Comparison of ENCODE assay signal across 8 cellular contexts in the genomic region with DNA sequence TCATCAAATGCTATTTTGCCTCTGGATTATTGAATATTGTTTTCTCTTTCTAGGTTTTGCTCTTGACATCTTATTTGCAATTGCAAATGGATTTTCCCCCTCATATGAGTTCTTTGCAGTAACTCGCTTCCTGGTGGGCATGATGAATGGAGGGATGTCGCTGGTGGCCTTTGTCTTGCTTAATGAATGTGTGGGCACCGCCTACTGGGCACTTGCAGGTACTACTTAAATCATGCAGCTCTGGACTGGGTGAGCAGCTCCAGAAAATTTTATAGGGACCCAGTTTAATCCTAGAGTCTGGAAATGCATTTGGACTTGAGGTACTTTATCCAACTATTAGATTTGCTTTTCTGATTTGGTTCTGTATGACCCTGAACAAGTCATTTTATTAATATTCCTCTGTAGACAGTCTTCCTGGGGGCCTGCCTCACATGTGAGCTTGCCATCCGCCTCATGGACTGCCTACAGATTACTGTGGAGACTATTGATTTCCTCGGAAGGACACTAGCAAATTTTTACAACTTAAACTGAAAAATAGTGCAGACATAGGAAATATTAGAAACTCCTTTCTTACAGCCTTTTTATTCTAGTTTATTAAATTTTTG. TPM values are rescaled to one million over a fixed set of nuclear protein-coding genes. Genes with fewer than 3 reads are reported as not detected.
DNase-seq lines count a peak whose midpoint lies in the region; ATAC-seq and TF ChIP-seq lines count a peak whose summit lies in the region.

No MANE protein-coding gene starts in this region.

- H3K4me1 ChIP-seq in OCI-LY1 (ENCODE audit: insufficient read depth, low read length, severe bottlenecking) (no peaks in the 10 kb centered on the region), ovary (ENCODE audit: insufficient read depth) (no peaks in the 10 kb centered on the region)

- H3K9ac ChIP-seq in OCI-LY1 (ENCODE audit: low read length): no peak overlapping the region

- no peaks in the 10 kb centered on the region for H3K27me3 Mint-ChIP-seq in activated T-helper 17 cell treated with anti-CD3 and anti-CD28 coated beads, Interleukin-2, amount 50 U/mL, for 72 hours

- no peak overlapping the region for H3K4me3 Mint-ChIP-seq in activated T-helper 17 cell treated with anti-CD3 and anti-CD28 coated beads, Interleukin-2, amount 50 U/mL, for 72 hours

- no peak overlapping the region for H3K4me2 ChIP-seq in OCI-LY1 (ENCODE audit: low read length)

- no peaks in the 10 kb centered on the region for H3K9me2 ChIP-seq in OCI-LY1 (ENCODE audit: low read depth, low read length)

- H3K9me3 Mint-ChIP-seq in activated T-helper 17 cell treated with anti-CD3 and anti-CD28 coated beads, Interleukin-2, amount 50 U/mL, for 72 hours: no peaks in the 10 kb centered on the region

- intact Hi-C loops in ovary (cut with DNase I): no loop called here

- H2AFZ ChIP-seq in OCI-LY1 (ENCODE audit: low read length): no peak overlapping the region

- ATAC-seq in GM19438 (IDR thresholded peaks at IDR 0.05; ENCODE audit: low read depth, unreplicated experiment): peak; percentile 68
- peak; percentile 58 for ATAC-seq in activated T-helper 17 cell treated with anti-CD3 and anti-CD28 coated beads, Interleukin-2, amount 50 U/mL, for 72 hours (replicated peaks)

- H4K20me1 ChIP-seq in OCI-LY1 (ENCODE audit: insufficient read depth, low read length): no peaks in the 10 kb centered on the region

- H3K27me3 ChIP-seq in OCI-LY1 (ENCODE audit: insufficient read depth, low read length) (no peaks in the 10 kb centered on the region), ovary (no peaks in the 10 kb centered on the region)

- TF ChIP-seq CTCF in OCI-LY1 (IDR thresholded peaks at IDR 0.05; ENCODE audit: low read length) (peak; percentile 62), ovary (IDR thresholded peaks at IDR 0.05) (no peak)

- no peak for TF ChIP-seq EP300 in ovary (IDR thresholded peaks at IDR 0.05)

- no peaks in the 10 kb centered on the region for H3K79me2 ChIP-seq in OCI-LY1 (ENCODE audit: insufficient read depth, low read length)

- H3K9me3 ChIP-seq in OCI-LY1 (ENCODE audit: low read length) (no peaks in the 10 kb centered on the region), ovary (no peaks in the 10 kb centered on the region)

- H3F3A ChIP-seq in OCI-LY1 (ENCODE audit: insufficient read depth, low read length): no peaks in the 10 kb centered on the region

- no peak overlapping the region for H3K4me3 ChIP-seq in OCI-LY1 (ENCODE audit: low read depth, low read length, poor library complexity, severe bottlenecking)
- no peak overlapping the region for H3K4me3 ChIP-seq in ovary

- DNase-seq in D341Med (ENCODE audit: low spot score): peak; percentile 75
- DNase-seq in HK-2 (ENCODE audit: unreplicated experiment): peak; percentile 32
- DNase-seq in globus pallidus (ENCODE audit: low spot score): peak; percentile 86
- DNase-seq in pons (ENCODE audit: low spot score): peak; percentile 92
- no peak for DNase-seq in ovary

- no peaks in the 10 kb centered on the region for H3K36me3 ChIP-seq in OCI-LY1 (ENCODE audit: insufficient read depth, low read length)
- H3K36me3 ChIP-seq in ovary: no peaks in the 10 kb centered on the region

- no peaks in the 10 kb centered on the region for H3K4me1 Mint-ChIP-seq in activated T-helper 17 cell treated with anti-CD3 and anti-CD28 coated beads, Interleukin-2, amount 50 U/mL, for 72 hours

- H3K27ac Mint-ChIP-seq in activated T-helper 17 cell treated with anti-CD3 and anti-CD28 coated beads, Interleukin-2, amount 50 U/mL, for 72 hours: no peak overlapping the region

- WGBS in ovary, 3 donors: 66 to 69% (median 68%) methylated on average over 5 of the region's 5 CpGs

- TF ChIP-seq POLR2A in ovary (IDR thresholded peaks at IDR 0.05): no peak

- no peak overlapping the region for H3K27ac ChIP-seq in OCI-LY1 (ENCODE audit: low read depth, low read length, poor library complexity, severe bottlenecking)
- H3K27ac ChIP-seq in ovary: no peak overlapping the region

- H3K36me3 Mint-ChIP-seq in activated T-helper 17 cell treated with anti-CD3 and anti-CD28 coated beads, Interleukin-2, amount 50 U/mL, for 72 hours (ENCODE audit: low read depth): no peaks in the 10 kb centered on the region

RNA-seq across cellular contexts. Expression of gene SLC22A15, which starts 44.5 kb away (rescaled TPM):
- under 1 TPM; 0.85 to 0.89 TPM for total RNA-seq in activated T-helper 17 cell treated with anti-CD3 and anti-CD28 coated beads, Interleukin-2, amount 50 U/mL, for 72 hours
- total RNA-seq in ovary: 1 to 10 TPM in 5 of 7 donors, under 1 TPM in 2; 0.78 to 3.8 (median 1.8) TPM
- polyA plus RNA-seq in ovary: 1 to 10 TPM in 1 of 2 donors, under 1 TPM in 1; 0.51 to 1.2 TPM

Comparison
In these comparisons a context has a peak if more than half of its experiments do, and no peak if none do; other contexts are left out.
1. DNase-seq: peak in D341Med (single experiment), HK-2 (single experiment), globus pallidus (single experiment) and pons (single experiment); none in ovary (0 of 5).